Comparison of ENCODE assay signal across 1 cellular context in genomic region chr19:37698216-37698615, GRCh38.
TF ChIP-seq lines count a peak whose summit lies in the region.

No MANE protein-coding gene starts in this region.

TF ChIP-seq in WTC11, 78 proteins besides CTCF, POLR2A, EP300 and RAD21 (continued from another document):
- TF ChIP-seq USF1 (CRISPR knock-in tag; IDR thresholded peaks at IDR 0.05): no peak
- no peak for TF ChIP-seq ZNF317 (CRISPR knock-in tag; IDR thresholded peaks at IDR 0.05; ENCODE audit: borderline replicate concordance, low read depth)
- no peak for TF ChIP-seq ATF3 (CRISPR knock-in tag; conservative IDR thresholded peaks at IDR 0.05)
